In the genomic region with DNA sequence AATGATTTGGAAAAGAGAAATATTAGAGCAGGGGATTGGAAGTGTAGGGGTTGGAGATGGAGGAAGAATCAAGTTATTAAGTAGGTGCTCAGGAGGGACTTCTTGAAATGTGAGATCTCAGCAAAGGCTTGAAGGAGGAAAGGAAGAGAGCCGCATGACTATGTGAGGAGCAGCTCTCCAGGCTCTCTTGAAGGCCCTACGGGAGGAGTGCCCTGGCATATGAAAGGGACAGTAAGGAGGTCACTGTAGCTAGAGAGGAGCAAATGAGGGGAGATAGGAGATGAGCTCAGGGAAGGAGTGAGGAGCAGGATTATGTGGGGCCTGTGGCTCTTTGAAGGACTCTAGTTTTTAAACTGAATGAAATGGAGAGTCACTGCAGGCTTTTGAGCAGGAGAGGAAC, we compare ENCODE assay signal across 10 cellular contexts.
"Had no signal": no experiment of that assay in that cellular context is flagged by ENCODE, and none has a peak within 500 bp of the region (broad histone marks: within the 10 kb centered on the region; RNA-seq: fewer than 3 reads in every experiment).

No MANE protein-coding gene starts in this region.

- DNase-seq: GM23248, H7, HFFc6, KBM-7 had no signal

- H3K36me3 Mint-ChIP-seq: IgD-negative memory B cell had no signal

- H3K4me1 ChIP-seq: HAP-1 had no signal

- H3K9me3 Mint-ChIP-seq: HFFc6, IgD-negative memory B cell had no signal

- H3K27me3 Mint-ChIP-seq: IgD-negative memory B cell had no signal

- H3K4me3 Mint-ChIP-seq: HFFc6, IgD-negative memory B cell had no signal

- H3K9ac ChIP-seq: GM23248, KMS-11 had no signal

- H3K4me3 ChIP-seq: GM23248, HAP-1 had no signal

- H3K9me3 ChIP-seq: HAP-1 had no signal

- H3K27ac ChIP-seq: GM23248, HL-60, KMS-11 had no signal

- H3K4me2 ChIP-seq: KMS-11 had no signal

- H3K36me3 ChIP-seq: HAP-1 had no signal

- H3K27ac Mint-ChIP-seq: HFFc6 had no signal

- H2AFZ ChIP-seq: GM23248 had no signal

- ATAC-seq: HCT116, HepG2 had no signal
